8 cellular contexts compared by ENCODE assay signal in the genomic region with DNA sequence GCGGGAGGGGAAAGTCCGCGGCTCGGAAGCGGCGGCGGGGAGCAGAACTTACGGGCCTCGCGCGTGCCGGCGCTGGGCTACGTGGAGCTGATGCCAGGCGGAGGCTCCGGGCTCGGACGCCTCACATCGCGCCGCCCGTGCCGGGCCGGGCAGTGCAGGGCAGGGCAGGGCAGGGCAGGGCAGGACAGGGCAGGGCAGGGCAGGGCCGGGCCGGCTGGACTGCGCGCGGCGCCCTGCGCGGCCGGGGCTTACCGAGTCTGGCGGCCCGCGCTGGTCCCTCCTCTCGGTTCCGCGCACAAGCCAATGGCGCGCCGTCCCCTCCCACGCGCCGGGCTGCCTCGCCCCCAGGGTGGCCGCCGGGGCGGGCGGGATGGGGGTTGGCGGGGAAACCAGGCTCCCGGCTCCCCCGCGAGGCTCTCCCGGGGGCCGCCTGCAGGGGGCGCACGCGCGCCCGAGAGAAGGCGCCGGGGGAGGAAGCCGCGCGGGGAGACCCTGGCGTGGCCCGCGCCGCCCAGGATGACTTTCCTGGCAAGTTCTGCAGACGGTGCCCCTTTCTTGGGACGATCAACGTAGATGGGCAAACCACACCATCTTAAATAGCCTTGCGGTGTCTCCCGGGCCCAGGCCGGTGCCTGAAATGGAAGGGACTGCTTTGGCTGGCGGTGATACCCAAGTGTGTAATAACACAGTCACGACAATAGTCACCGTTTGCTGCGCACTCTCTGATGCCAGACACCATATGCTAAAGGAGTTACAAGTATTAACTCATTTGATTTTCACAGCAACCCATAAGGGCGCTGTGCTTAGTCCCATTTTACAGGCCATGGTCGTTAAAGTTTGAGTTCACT. TPM values are rescaled to one million over a fixed set of nuclear protein-coding genes. Genes with fewer than 3 reads are reported as not detected.
DNase-seq lines count a peak whose midpoint lies in the region; ATAC-seq, FAIRE-seq and TF ChIP-seq lines count a peak whose summit lies in the region.

A gene with protein sequence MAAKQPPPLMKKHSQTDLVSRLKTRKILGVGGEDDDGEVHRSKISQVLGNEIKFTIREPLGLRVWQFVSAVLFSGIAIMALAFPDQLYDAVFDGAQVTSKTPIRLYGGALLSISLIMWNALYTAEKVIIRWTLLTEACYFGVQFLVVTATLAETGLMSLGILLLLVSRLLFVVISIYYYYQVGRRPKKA (minus strand): TSS at position 259 of the 848 bp plus-strand sequence. CDS start 12,548 bp downstream, outside the sequence.

- no peaks in the 10 kb centered on the region for H3K9me3 Mint-ChIP-seq in central memory CD8-positive, alpha-beta T cell

- H3K36me3 Mint-ChIP-seq in central memory CD8-positive, alpha-beta T cell (ENCODE audit: insufficient read depth): peaks cover 5% of the 10 kb centered on the region

- TF ChIP-seq CTCF in D721Med (IDR thresholded peaks at IDR 0.05; ENCODE audit: insufficient read depth, missing control alignments): peak; percentile 22
- TF ChIP-seq CTCF in kidney epithelial cell (IDR thresholded peaks at IDR 0.05; ENCODE audit: insufficient read depth, low read length, poor library complexity, severe bottlenecking): peak; percentile 12

- peak within 1 kb of the TSS; percentile 83 for H3K27ac Mint-ChIP-seq in central memory CD8-positive, alpha-beta T cell (ENCODE audit: low read depth)

- no peaks in the 10 kb centered on the region for H3K27me3 Mint-ChIP-seq in central memory CD8-positive, alpha-beta T cell

- peaks cover 27% of the 10 kb centered on the region for H3K4me1 Mint-ChIP-seq in central memory CD8-positive, alpha-beta T cell

- FAIRE-seq in D721Med (lab: Jason Lieb, UNC): no peak

- no peaks in the 10 kb centered on the region for H3K36me3 ChIP-seq in kidney epithelial cell (ENCODE audit: control insufficient read depth, insufficient read depth, low read length)

- peak; percentile 74 for ATAC-seq in central memory CD8-positive, alpha-beta T cell (replicated peaks; ENCODE audit: extremely low read depth, poor library complexity, severe bottlenecking)
- no peak for ATAC-seq in HG03469 (IDR thresholded peaks at IDR 0.05; ENCODE audit: unreplicated experiment)

- DNase-seq in D721Med (ENCODE audit: insufficient read length, low spot score): peak; percentile 71
- peak; percentile 66 for DNase-seq in LoVo (ENCODE audit: low spot score)
- peak; percentile 12 to 24 (median 18) for DNase-seq in activated CD4-positive, CD25-positive, alpha-beta regulatory T cell (lab: John Stamatoyannopoulos, UW)
- DNase-seq in central memory CD8-positive, alpha-beta T cell (ENCODE audit: low spot score in 2 of 2): peak; percentile 44 to 50
- no peak for DNase-seq in kidney epithelial cell (ENCODE audit: low read depth)
- DNase-seq in stimulated activated CD4-positive, alpha-beta T cell treated with anti-CD3 and anti-CD28 coated beads, Interleukin-1b, Interleukin-23, amount 100 ng/mL, for 24 hours (ENCODE audit: low read depth in 4 of 4, low spot score in 1 of 4): peak; percentile 25 to 69 (median 41)
- DNase-seq in globus pallidus (ENCODE audit: low spot score): no peak

- H3K4me3 ChIP-seq in kidney epithelial cell (ENCODE audit: low read depth, low read length): peak within 1 kb of the TSS; percentile 85

- no peaks in the 10 kb centered on the region for H3K27me3 ChIP-seq in kidney epithelial cell (ENCODE audit: control insufficient read depth, insufficient read depth, low read length)

- H3K4me3 Mint-ChIP-seq in central memory CD8-positive, alpha-beta T cell: peak within 1 kb of the TSS; percentile 88

RNA-seq across cellular contexts. Expression of the gene that starts here (rescaled TPM):
- total RNA-seq in kidney epithelial cell: 19.8 and 58.9 TPM in 2 replicates

Comparison
In these comparisons a context has a peak if more than half of its experiments do, and no peak if none do; other contexts are left out.
1. DNase-seq: peak in D721Med (single experiment), LoVo (single experiment), activated CD4-positive, CD25-positive, alpha-beta regulatory T cell (4 of 4), central memory CD8-positive, alpha-beta T cell (2 of 2) and stimulated activated CD4-positive, alpha-beta T cell treated with anti-CD3 and anti-CD28 coated beads, Interleukin-1b, Interleukin-23, amount 100 ng/mL, for 24 hours (4 of 4); none in kidney epithelial cell (single experiment) and globus pallidus (single experiment).